Comparison of ENCODE assay signal across 1 cellular context in the genomic region with DNA sequence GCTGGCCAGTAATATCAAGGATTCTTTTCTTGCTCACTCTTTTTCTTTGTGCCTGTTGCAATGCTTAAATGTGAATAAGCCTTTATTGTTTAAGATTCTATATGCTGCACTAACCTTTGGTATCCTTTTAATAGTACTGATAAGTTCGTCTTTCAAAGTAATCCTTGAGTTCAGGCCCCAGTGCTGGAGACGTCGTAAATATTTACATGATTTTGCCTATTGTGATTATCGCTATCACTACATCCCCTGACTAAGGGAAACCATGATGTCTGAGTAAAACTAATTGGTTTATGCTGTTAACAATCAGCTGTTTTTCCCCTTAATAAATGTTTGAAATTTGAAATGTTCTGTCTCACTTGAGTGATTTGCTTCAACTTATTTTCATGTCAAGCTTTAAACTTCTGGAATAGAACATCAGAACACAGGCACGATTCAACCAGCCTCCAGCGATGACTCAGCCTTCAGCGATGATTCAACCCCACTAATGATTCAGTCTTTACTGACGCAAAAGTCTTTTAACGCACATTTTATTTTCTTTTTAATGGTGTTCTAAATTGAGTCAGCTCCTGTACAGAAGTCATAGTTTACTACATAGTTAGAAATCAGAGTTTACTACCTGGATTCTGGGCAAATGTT.
TF ChIP-seq lines count a peak whose summit lies in the region.

No MANE protein-coding gene starts in this region.

TF ChIP-seq in K562, 482 proteins besides CTCF, POLR2A, EP300 and RAD21 (continued from another document and continues in another):
- TF ChIP-seq ZNF707 (CRISPR knock-in tag; conservative IDR thresholded peaks at IDR 0.05) (no peak), NR1H2 (CRISPR knock-in tag; IDR thresholded peaks at IDR 0.05) (no peak), HLTF (IDR thresholded peaks at IDR 0.05) (no peak), EWSR1 (IDR thresholded peaks at IDR 0.05; ENCODE audit: borderline replicate concordance, low read depth, partially characterized antibody) (no peak), NFIX (CRISPR knock-in tag; IDR thresholded peaks at IDR 0.05; ENCODE audit: low read depth) (no peak), GTF2A2 (tag; IDR thresholded peaks at IDR 0.05) (no peak), MEF2A (IDR thresholded peaks at IDR 0.05; ENCODE audit: control insufficient read depth, low read depth, low read length) (no peak), ZNF124 (CRISPR knock-in tag; IDR thresholded peaks at IDR 0.05) (no peak), MTA2 (IDR thresholded peaks at IDR 0.05; ENCODE audit: low read depth) (no peak), HIVEP1 (CRISPR knock-in tag; IDR thresholded peaks at IDR 0.05) (no peak), SMC3 (conservative IDR thresholded peaks at IDR 0.05; ENCODE audit: insufficient read depth, low read depth, low read length) (no peak), PRPF4 (IDR thresholded peaks at IDR 0.05; ENCODE audit: insufficient read depth, low read depth, low read length, poor library complexity, severe bottlenecking) (no peak), TOE1 (IDR thresholded peaks at IDR 0.05; ENCODE audit: borderline replicate concordance) (no peak), TOE1 (CRISPR knock-in tag; IDR thresholded peaks at IDR 0.05; ENCODE audit: borderline replicate concordance, low read depth) (no peak), USF2 (CRISPR knock-in tag; IDR thresholded peaks at IDR 0.05) (no peak), PHF21A (IDR thresholded peaks at IDR 0.05; ENCODE audit: borderline replicate concordance, low read depth) (no peak), ZNF197 (CRISPR knock-in tag; IDR thresholded peaks at IDR 0.05; ENCODE audit: low read depth) (no peak), ZNF785 (CRISPR knock-in tag; IDR thresholded peaks at IDR 0.05) (no peak), MYC (IDR thresholded peaks at IDR 0.05; ENCODE audit: low read depth, low read length) (0 out of 2 replicates have a peak, but pooled peaks have one; percentile 21), MYC (CRISPR knock-in tag; IDR thresholded peaks at IDR 0.05; ENCODE audit: borderline replicate concordance, low read depth) (no peak), ZSCAN29 (IDR thresholded peaks at IDR 0.05) (no peak), KDM4B (IDR thresholded peaks at IDR 0.05; ENCODE audit: borderline replicate concordance in 2 of 2, low read depth in 1 of 2) (no peak), YY1 (IDR thresholded peaks at IDR 0.05; ENCODE audit: borderline replicate concordance in 1 of 3, control insufficient read depth in 1 of 3, extremely low read depth in 1 of 3, insufficient read depth in 3 of 3, insufficient read length in 1 of 3, insufficient replicate concordance in 2 of 3, low read depth in 1 of 3, low read length in 2 of 3) (no peak), ELF1 (tag; IDR thresholded peaks at IDR 0.05) (no peak), U2AF2 (optimal IDR thresholded peaks at IDR 0.05; ENCODE audit: low read depth, low read length) (no peak), SRSF3 (IDR thresholded peaks at IDR 0.05; ENCODE audit: insufficient read depth, low read length) (no peak), ARID3A (IDR thresholded peaks at IDR 0.05; ENCODE audit: borderline replicate concordance, low read depth, low read length) (peak; percentile 20; the same call in 1 of the 2 replicates), ZNF146 (CRISPR knock-in tag; IDR thresholded peaks at IDR 0.05; ENCODE audit: unreplicated experiment) (no peak), PRMT5 (CRISPR knock-in tag; IDR thresholded peaks at IDR 0.05) (no peak), BACH1 (tag; IDR thresholded peaks at IDR 0.05) (peak; percentile 88), TAL1 (IDR thresholded peaks at IDR 0.05) (no peak), ZNF347 (CRISPR knock-in tag; IDR thresholded peaks at IDR 0.05; ENCODE audit: low read depth) (no peak), CHD1 (IDR thresholded peaks at IDR 0.05; ENCODE audit: low read length) (no peak), DPF2 (IDR thresholded peaks at IDR 0.05) (peak; percentile 96), MCM5 (IDR thresholded peaks at IDR 0.05; ENCODE audit: low read depth) (no peak), MITF (IDR thresholded peaks at IDR 0.05) (no peak), SIN3B (IDR thresholded peaks at IDR 0.05; ENCODE audit: low read depth) (no peak), ZBTB8A (IDR thresholded peaks at IDR 0.05; ENCODE audit: partially characterized antibody) (no peak), TSC22D4 (tag; IDR thresholded peaks at IDR 0.05) (no peak), ZZZ3 (IDR thresholded peaks at IDR 0.05) (no peak), ZNF239 (CRISPR knock-in tag; IDR thresholded peaks at IDR 0.05) (no peak)
- TF ChIP-seq, protein P1, sequence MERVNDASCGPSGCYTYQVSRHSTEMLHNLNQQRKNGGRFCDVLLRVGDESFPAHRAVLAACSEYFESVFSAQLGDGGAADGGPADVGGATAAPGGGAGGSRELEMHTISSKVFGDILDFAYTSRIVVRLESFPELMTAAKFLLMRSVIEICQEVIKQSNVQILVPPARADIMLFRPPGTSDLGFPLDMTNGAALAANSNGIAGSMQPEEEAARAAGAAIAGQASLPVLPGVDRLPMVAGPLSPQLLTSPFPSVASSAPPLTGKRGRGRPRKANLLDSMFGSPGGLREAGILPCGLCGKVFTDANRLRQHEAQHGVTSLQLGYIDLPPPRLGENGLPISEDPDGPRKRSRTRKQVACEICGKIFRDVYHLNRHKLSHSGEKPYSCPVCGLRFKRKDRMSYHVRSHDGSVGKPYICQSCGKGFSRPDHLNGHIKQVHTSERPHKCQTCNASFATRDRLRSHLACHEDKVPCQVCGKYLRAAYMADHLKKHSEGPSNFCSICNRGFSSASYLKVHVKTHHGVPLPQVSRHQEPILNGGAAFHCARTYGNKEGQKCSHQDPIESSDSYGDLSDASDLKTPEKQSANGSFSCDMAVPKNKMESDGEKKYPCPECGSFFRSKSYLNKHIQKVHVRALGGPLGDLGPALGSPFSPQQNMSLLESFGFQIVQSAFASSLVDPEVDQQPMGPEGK (CRISPR knock-in tag; IDR thresholded peaks at IDR 0.05; ENCODE audit: borderline replicate concordance): no peak
- TF ChIP-seq, protein P2, sequence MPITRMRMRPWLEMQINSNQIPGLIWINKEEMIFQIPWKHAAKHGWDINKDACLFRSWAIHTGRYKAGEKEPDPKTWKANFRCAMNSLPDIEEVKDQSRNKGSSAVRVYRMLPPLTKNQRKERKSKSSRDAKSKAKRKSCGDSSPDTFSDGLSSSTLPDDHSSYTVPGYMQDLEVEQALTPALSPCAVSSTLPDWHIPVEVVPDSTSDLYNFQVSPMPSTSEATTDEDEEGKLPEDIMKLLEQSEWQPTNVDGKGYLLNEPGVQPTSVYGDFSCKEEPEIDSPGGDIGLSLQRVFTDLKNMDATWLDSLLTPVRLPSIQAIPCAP (CRISPR knock-in tag; IDR thresholded peaks at IDR 0.05; ENCODE audit: borderline replicate concordance): no peak
- TF ChIP-seq, protein P3, sequence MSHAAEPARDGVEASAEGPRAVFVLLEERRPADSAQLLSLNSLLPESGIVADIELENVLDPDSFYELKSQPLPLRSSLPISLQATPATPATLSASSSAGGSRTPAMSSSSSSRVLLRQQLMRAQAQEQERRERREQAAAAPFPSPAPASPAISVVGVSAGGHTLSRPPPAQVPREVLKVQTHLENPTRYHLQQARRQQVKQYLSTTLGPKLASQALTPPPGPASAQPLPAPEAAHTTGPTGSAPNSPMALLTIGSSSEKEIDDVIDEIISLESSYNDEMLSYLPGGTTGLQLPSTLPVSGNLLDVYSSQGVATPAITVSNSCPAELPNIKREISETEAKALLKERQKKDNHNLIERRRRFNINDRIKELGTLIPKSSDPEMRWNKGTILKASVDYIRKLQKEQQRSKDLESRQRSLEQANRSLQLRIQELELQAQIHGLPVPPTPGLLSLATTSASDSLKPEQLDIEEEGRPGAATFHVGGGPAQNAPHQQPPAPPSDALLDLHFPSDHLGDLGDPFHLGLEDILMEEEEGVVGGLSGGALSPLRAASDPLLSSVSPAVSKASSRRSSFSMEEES (CRISPR knock-in tag; IDR thresholded peaks at IDR 0.05): no peak
- TF ChIP-seq, protein P4, sequence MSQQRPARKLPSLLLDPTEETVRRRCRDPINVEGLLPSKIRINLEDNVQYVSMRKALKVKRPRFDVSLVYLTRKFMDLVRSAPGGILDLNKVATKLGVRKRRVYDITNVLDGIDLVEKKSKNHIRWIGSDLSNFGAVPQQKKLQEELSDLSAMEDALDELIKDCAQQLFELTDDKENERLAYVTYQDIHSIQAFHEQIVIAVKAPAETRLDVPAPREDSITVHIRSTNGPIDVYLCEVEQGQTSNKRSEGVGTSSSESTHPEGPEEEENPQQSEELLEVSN (IDR thresholded peaks at IDR 0.05; ENCODE audit: borderline replicate concordance in 1 of 2, extremely low read depth in 1 of 2, insufficient read depth in 1 of 2, insufficient read length in 1 of 2, low read depth in 1 of 2, low read length in 1 of 2, poor library complexity in 1 of 2, severe bottlenecking in 1 of 2): no peak
